ENCODE assay signal across 8 cellular contexts in genomic region chr1:25338188-25338981, GRCh38. TPM values are rescaled to one million over a fixed set of nuclear protein-coding genes. Genes with fewer than 3 reads are reported as not detected.
DNase-seq lines count a peak whose midpoint lies in the region; TF ChIP-seq lines count a peak whose summit lies in the region.

Gene TMEM50A, plus strand, starts transcription at chr1:25338334. Its CDS starts 2,153 bp downstream, at chr1:25340487.

- no peaks in the 10 kb centered on the region for H3K9me3 ChIP-seq in SJSA1 (replicated peaks)

- H3K9me3 Mint-ChIP-seq in neural crest cell: no peaks in the 10 kb centered on the region

- no peaks in the 10 kb centered on the region; the same call in 1 of the 2 replicates for H3K36me3 ChIP-seq in H7 (replicated peaks; ENCODE audit: control insufficient read depth, insufficient read depth, low read length)
- peaks cover 20% of the 10 kb centered on the region for H3K36me3 ChIP-seq in SJSA1

- in situ Hi-C loops in G401 (cut with HindIII; ENCODE audit: low sequenced_read_pairs): no loop called here

- no peaks in the 10 kb centered on the region for H3K27me3 Mint-ChIP-seq in neural crest cell (ENCODE audit: low read depth)

- peak within 1 kb of the TSS; percentile 96 for H3K4me3 Mint-ChIP-seq in neural crest cell

- peaks cover 25% of the 10 kb centered on the region for H3K4me1 Mint-ChIP-seq in neural crest cell

- H3K4me1 ChIP-seq in SJSA1 (replicated peaks): peaks cover 7% of the 10 kb centered on the region

- peak within 1 kb of the TSS; percentile 93 for H3K27ac Mint-ChIP-seq in neural crest cell (ENCODE audit: unreplicated experiment)

- TF ChIP-seq CTCF in fibroblast of villous mesenchyme (IDR thresholded peaks at IDR 0.05; ENCODE audit: insufficient read depth, low read depth, low read length) (no peak), neural crest cell (conservative IDR thresholded peaks at IDR 0.05) (no peak)

- peak; percentile 85 for DNase-seq in G401 (ENCODE audit: low spot score)
- DNase-seq in H7: peak; percentile 97
- DNase-seq in M059J (ENCODE audit: low read depth): peak; percentile 87
- peak; percentile 91 to 94 for DNase-seq in SJSA1 (ENCODE audit: low read depth in 1 of 2, low spot score in 2 of 2)
- DNase-seq in activated gamma-delta T cell treated with anti-CD3 and anti-CD28 coated beads, Interleukin-2, amount 50 U/mL, for 16 hours (ENCODE audit: low read depth): peak; percentile 84
- DNase-seq in fibroblast of villous mesenchyme (ENCODE audit: low read depth): peak; percentile 86
- peak; percentile 90 for DNase-seq in neural crest cell (ENCODE audit: low read depth, low spot score)
- peak; percentile 65 for DNase-seq in stromal cell of bone marrow (ENCODE audit: low read depth)

- H3K4me3 ChIP-seq in H7 (ENCODE audit: insufficient read depth, low read depth, low read length) (peak within 1 kb of the TSS; percentile 95), SJSA1 (peak within 1 kb of the TSS; percentile 85), fibroblast of villous mesenchyme (ENCODE audit: low read depth, low read length) (peak within 1 kb of the TSS; percentile 77)

- H3K27me3 ChIP-seq in H7 (ENCODE audit: control insufficient read depth, insufficient read depth, low read length) (no peaks in the 10 kb centered on the region), SJSA1 (replicated peaks) (0 out of 2 replicates have a peak, but pooled peaks cover 2% of the 10 kb centered on the region)

- no peaks in the 10 kb centered on the region for H3K36me3 Mint-ChIP-seq in neural crest cell (ENCODE audit: low read depth)

- peak within 1 kb of the TSS; percentile 78 for H3K27ac ChIP-seq in SJSA1

RNA-seq across cellular contexts. Expression of gene TMEM50A, which starts in this region (rescaled TPM):
- 57.8 and 68.8 TPM in 2 replicates for total RNA-seq in G401 (2014; rRNA removed; shearing (Covaris generic))
- total RNA-seq in H7 (2014; rRNA removed; shearing (Covaris generic)): 79.7 and 90.5 TPM in 2 replicates
- 158 and 191 TPM in 2 replicates for total RNA-seq in M059J (2014; rRNA removed; shearing (Covaris generic))
- total RNA-seq in SJSA1 (2014; rRNA removed; shearing (Covaris generic)): 87.5 and 102 TPM in 2 replicates
- total RNA-seq in fibroblast of villous mesenchyme (109 and 142 TPM in 2 replicates), neural crest cell (69.2 and 74.5 TPM in 2 replicates)

Comparison
In these comparisons a context has a peak if more than half of its experiments do, and no peak if none do; other contexts are left out.
1. Peak in every context shown above with its lines: DNase-seq, H3K4me3 ChIP-seq and H3K27ac ChIP-seq.